8 cellular contexts compared by ENCODE assay signal in the genomic region with DNA sequence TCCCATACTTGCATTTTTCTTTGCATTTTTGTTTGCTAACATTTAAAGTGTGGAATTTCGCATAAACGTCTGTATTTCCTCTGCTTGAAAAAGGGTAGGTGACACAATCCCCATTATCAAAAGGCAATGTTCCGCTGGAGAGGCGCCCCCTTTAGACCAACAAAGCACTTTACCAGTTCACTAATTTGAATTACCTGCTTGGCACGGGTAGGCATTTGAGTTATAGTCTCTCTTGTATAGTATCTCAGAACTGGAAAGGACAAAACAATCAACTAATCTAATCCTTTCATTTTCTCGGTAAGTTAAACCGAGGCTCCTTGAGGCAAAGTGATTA. TPM values are rescaled to one million over a fixed set of nuclear protein-coding genes. Genes with fewer than 3 reads are reported as not detected.
DNase-seq lines count a peak whose midpoint lies in the region; ATAC-seq and TF ChIP-seq lines count a peak whose summit lies in the region.

No MANE protein-coding gene starts in this region.

- no CpG with 5 or more reads among the region's 7 CpGs for WGBS in mesendoderm (ENCODE audit: extremely low coverage, insufficient coverage, low lambda C conversion rate)

- H3K36me3 ChIP-seq in duodenal mucosa (ENCODE audit: control insufficient read depth in 1 of 2, insufficient read depth in 2 of 2, low read length in 2 of 2) (no peaks in the 10 kb centered on the region), mesendoderm (ENCODE audit: control insufficient read depth, insufficient read depth, low read length) (no peaks in the 10 kb centered on the region), tibial artery (no peaks in the 10 kb centered on the region)

- DNase-seq in SHP77 treated with DMSO at 0.1 percent for 48 hours (lab: John Stamatoyannopoulos, UW), result peak; percentile 73
- peak; percentile 75 for DNase-seq in mesendoderm
- DNase-seq in tibial artery, result no peak
- no peak for DNase-seq in DMS79 (lab: John Stamatoyannopoulos, UW)

- H3K79me2 ChIP-seq in mesendoderm (ENCODE audit: control insufficient read depth, insufficient read depth, low read length), result no peaks in the 10 kb centered on the region

- peaks cover 11 to 20% (median 18%) of the 10 kb centered on the region in 3 donors for H3K4me1 Mint-ChIP-seq in IgD-negative memory B cell

- H3K9me3 ChIP-seq in duodenal mucosa (ENCODE audit: control insufficient read depth in 1 of 2, low read length in 2 of 2) (no peaks in the 10 kb centered on the region), tibial artery (no peaks in the 10 kb centered on the region)

- H3K27ac Mint-ChIP-seq in IgD-negative memory B cell, result peak overlapping the region in 1 of 3 donors; percentile 13

- H3K9me3 Mint-ChIP-seq in IgD-negative memory B cell, result peaks cover 0 to 9% (median 6%) of the 10 kb centered on the region in 3 donors

- no peak overlapping the region for H3K4ac ChIP-seq in mesendoderm (ENCODE audit: low read depth, low read length)

- H4K8ac ChIP-seq in mesendoderm (ENCODE audit: low read depth, low read length), result no peak overlapping the region

- peaks cover 13 to 15% of the 10 kb centered on the region in 2 donors for H3K27me3 ChIP-seq in duodenal mucosa (ENCODE audit: control insufficient read depth in 1 of 2, insufficient read depth in 2 of 2, low read length in 2 of 2)
- peaks cover 2% of the 10 kb centered on the region for H3K27me3 ChIP-seq in mesendoderm (ENCODE audit: insufficient read depth, low read length, poor library complexity)
- H3K27me3 ChIP-seq in tibial artery, result peaks cover 0 to 4% of the 10 kb centered on the region in 2 donors

- no peak overlapping the region for H2AK5ac ChIP-seq in mesendoderm (ENCODE audit: low read length)

- H3K27ac ChIP-seq in duodenal mucosa (ENCODE audit: low read depth, low read length) (no peak overlapping the region), mesendoderm (ENCODE audit: low read depth, low read length) (no peak overlapping the region), tibial artery (no peak overlapping the region)

- H3K9ac ChIP-seq in duodenal mucosa (ENCODE audit: low read depth in 1 of 2, low read length in 2 of 2) (no peak overlapping the region), mesendoderm (ENCODE audit: low read length) (peak overlapping the region; percentile 83)

- peak overlapping the region; percentile 53 for H3K4me2 ChIP-seq in mesendoderm (ENCODE audit: low read length)

- H3K4me1 ChIP-seq in duodenal mucosa (ENCODE audit: control insufficient read depth in 1 of 2, insufficient read depth in 2 of 2, low read length in 2 of 2) (peaks cover 5 to 11% of the 10 kb centered on the region in 2 donors), mesendoderm (ENCODE audit: control insufficient read depth, low read depth, low read length) (no peaks in the 10 kb centered on the region), tibial artery (peaks cover 0 to 16% (median 12%) of the 10 kb centered on the region in 4 donors)

- H3K18ac ChIP-seq in mesendoderm (ENCODE audit: low read length), result no peak overlapping the region

- TF ChIP-seq CTCF in GM12874 (IDR thresholded peaks at IDR 0.05; ENCODE audit: insufficient read depth, low read depth, low read length) (peak; percentile 44), tibial artery (IDR thresholded peaks at IDR 0.05) (no peak)

- H3K27me3 Mint-ChIP-seq in IgD-negative memory B cell, result peaks cover 33% of the 10 kb centered on the region

- peak; percentile 45 for ATAC-seq in GM21737 (IDR thresholded peaks at IDR 0.05; ENCODE audit: unreplicated experiment)

- H3K79me1 ChIP-seq in mesendoderm (ENCODE audit: low read length), result no peaks in the 10 kb centered on the region

- no peak overlapping the region for H2BK120ac ChIP-seq in mesendoderm (ENCODE audit: low read depth, low read length)

- peak overlapping the region; percentile 76 to 95 (median 88) for H3K4me3 Mint-ChIP-seq in IgD-negative memory B cell

- no peak overlapping the region for H2BK15ac ChIP-seq in mesendoderm (replicated peaks; ENCODE audit: low read depth)

- H3K23ac ChIP-seq in mesendoderm (ENCODE audit: low read length), result no peak overlapping the region

- H4K5ac ChIP-seq in mesendoderm (ENCODE audit: low read length), result no peak overlapping the region

- H3K36me3 Mint-ChIP-seq in IgD-negative memory B cell, result no peaks in the 10 kb centered on the region

- H3K56ac ChIP-seq in mesendoderm (ENCODE audit: low read length), result peak overlapping the region; percentile 71

- H3K4me3 ChIP-seq in duodenal mucosa (ENCODE audit: low read depth in 1 of 2, low read length in 2 of 2) (peak overlapping the region; percentile 79), mesendoderm (ENCODE audit: low read length) (peak overlapping the region; percentile 74), tibial artery (peak overlapping the region; percentile 52 to 58)

- H2BK5ac ChIP-seq in mesendoderm (ENCODE audit: low read length), result no peak overlapping the region

- intact Hi-C loops in tibial artery (cut with DNase I; ENCODE audit: low total_unique reads), result no loop called here

RNA-seq across cellular contexts. Expression of a gene that starts 0.8 kb away (rescaled TPM):
- polyA plus RNA-seq in IgD-negative memory B cell, result not detected
- polyA plus RNA-seq in mesendoderm (2013, experiment 1 of 2), result 0.34 TPM
- polyA plus RNA-seq in mesendoderm (2013, experiment 2 of 2), result 0.36 TPM

Comparison
In these comparisons a context has a peak if more than half of its experiments do, and no peak if none do; other contexts are left out.
1. DNase-seq: peak in SHP77 treated with DMSO at 0.1 percent for 48 hours (single experiment) and mesendoderm (single experiment); none in tibial artery (0 of 2) and DMS79 (single experiment).
2. Peak in every context shown above with its lines, with median percentiles within 50 percentile points of each other: H3K4me3 ChIP-seq.